19 cellular contexts compared by ENCODE assay signal in genomic region chr18:74689251-74689650, GRCh38.
DNase-seq lines count a peak whose midpoint lies in the region; TF ChIP-seq lines count a peak whose summit lies in the region.
"Had no signal": no experiment of that assay in that cellular context is flagged by ENCODE, and none has a peak within 500 bp of the region (broad histone marks: within the 10 kb centered on the region; RNA-seq: fewer than 3 reads in every experiment).

No MANE protein-coding gene starts in this region.

- 0 out of 2 replicates have a peak, but pooled peaks cover 3% of the 10 kb centered on the region for H3K79me2 ChIP-seq in SK-N-SH (ENCODE audit: insufficient read depth)

- H4K20me1 ChIP-seq in SK-N-SH (ENCODE audit: insufficient read depth): no peaks in the 10 kb centered on the region

- no peak for TF ChIP-seq RAD21 in SK-N-SH (IDR thresholded peaks at IDR 0.05; ENCODE audit: low read length)

- no peaks in the 10 kb centered on the region for H3K9me2 ChIP-seq in SK-N-SH

- DNase-seq in EH (ENCODE audit: low read depth) (peak; percentile 80), SK-N-SH (no peak), fibroblast of gingiva (ENCODE audit: low read depth) (peak; percentile 86), skeletal muscle cell (ENCODE audit: low read depth) (peak; percentile 69), NCI-H2029 treated with DMSO at 0.1 percent for 48 hours (lab: John Stamatoyannopoulos, UW) (no peak), NCI-H2196 treated with DMSO at 0.1 percent for 48 hours (lab: John Stamatoyannopoulos, UW; ENCODE audit: unreplicated experiment) (no peak), NCI-H510A (lab: John Stamatoyannopoulos, UW) (no peak), vagina (ENCODE audit: extremely low spot score in 2 of 2) (no peak)
- DNase-seq: activated CD4-positive, CD25-positive, alpha-beta regulatory T cell; activated T-cell treated with anti-CD3 and anti-CD28 coated beads, Interleukin-2, amount 50 U/mL, for 72 hours; Caco-2; MG63; NCI-H1694; NCI-H226; right cardiac atrium; SJCRH30; stimulated activated naive CD4-positive, alpha-beta T cell had no signal

- no peak overlapping the region for H2AFZ ChIP-seq in SK-N-SH (ENCODE audit: low read depth)

- TF ChIP-seq EP300 in SK-N-SH (IDR thresholded peaks at IDR 0.05; ENCODE audit: borderline replicate concordance in 1 of 2, low read depth in 1 of 2, low read length in 1 of 2): peak in 1 of 2 experiments; percentile 29; a peak in 1 of 4 replicates

- H3K4me3 ChIP-seq in SK-N-SH (ENCODE audit: low read depth in 2 of 2, low read length in 1 of 2) (no peak overlapping the region), skeletal muscle cell (ENCODE audit: low read depth, low read length) (no peak overlapping the region), vagina (no peak overlapping the region)
- H3K4me3 ChIP-seq: breast epithelium, lung, MG63, SJCRH30 had no signal

- no peak for TF ChIP-seq CTCF in SK-N-SH (IDR thresholded peaks at IDR 0.05)
- no peak for TF ChIP-seq CTCF in vagina (IDR thresholded peaks at IDR 0.05)

- H3K9ac ChIP-seq in SK-N-SH: no peak overlapping the region

- H3K4me1 ChIP-seq in SK-N-SH (ENCODE audit: control insufficient read depth in 1 of 2, insufficient read depth in 2 of 2, low read depth in 1 of 2, low read length in 1 of 2) (no peaks in the 10 kb centered on the region; a peak in 2 of 4 replicates), vagina (no peaks in the 10 kb centered on the region)
- H3K4me1 ChIP-seq: breast epithelium, Caco-2, SJCRH30 had no signal

- H3K27me3 ChIP-seq in SK-N-SH (ENCODE audit: insufficient read depth) (no peaks in the 10 kb centered on the region), vagina (no peaks in the 10 kb centered on the region)
- H3K27me3 ChIP-seq: breast epithelium, MG63, SJCRH30 had no signal

- TF ChIP-seq POLR2A in vagina (IDR thresholded peaks at IDR 0.05): no peak

- H3K9me3 ChIP-seq in SK-N-SH (no peaks in the 10 kb centered on the region), vagina (no peaks in the 10 kb centered on the region)
- H3K9me3 ChIP-seq: breast epithelium, Caco-2, MG63, SJCRH30 had no signal

- CTCF ChIA-PET in SK-N-SH (lab: Yijun Ruan, JAX): interaction anchor here (1.5 kb wide), 1 partner anchor 24 kb away, joined by 4 read pairs; no protein-coding TSS in a partner anchor

- peaks cover 7% of the 10 kb centered on the region for H3F3A ChIP-seq in SK-N-SH (replicated peaks; ENCODE audit: insufficient read depth)

- 32% methylated on average over 2 of the region's 2 CpGs for WGBS in SK-N-SH (ENCODE audit: low lambda C conversion rate)

- H3K4me2 ChIP-seq in SK-N-SH: no peak overlapping the region

- H3K36me3 ChIP-seq in SK-N-SH (replicated peaks in 1 of 2; ENCODE audit: control insufficient read depth in 1 of 2, insufficient read depth in 2 of 2, low read length in 1 of 2) (peaks cover 0 to 11% of the 10 kb centered on the region in 2 experiments), vagina (no peaks in the 10 kb centered on the region)
- H3K36me3 ChIP-seq: breast epithelium, MG63, SJCRH30 had no signal

- POLR2A ChIA-PET in SK-N-SH (lab: Yijun Ruan, JAX): no interaction called here

- peak overlapping the region in 1 of 2 experiments; percentile 45; a peak in 2 of 4 replicates for H3K27ac ChIP-seq in SK-N-SH (ENCODE audit: low read depth in 2 of 2, low read length in 1 of 2)
- H3K27ac ChIP-seq in vagina: no peak overlapping the region
- H3K27ac ChIP-seq: breast epithelium, SJCRH30 had no signal

- intact Hi-C loops in vagina (cut with DNase I): no loop called here

TF ChIP-seq in SK-N-SH, 30 proteins besides CTCF, POLR2A, EP300 and RAD21:
- TF ChIP-seq TEAD4 (IDR thresholded peaks at IDR 0.05; ENCODE audit: borderline replicate concordance, insufficient read depth) (no peak), ZBTB33 (IDR thresholded peaks at IDR 0.05; ENCODE audit: borderline replicate concordance, low read depth) (no peak), YY1 (IDR thresholded peaks at IDR 0.05; ENCODE audit: low read depth) (no peak), IRF3 (IDR thresholded peaks at IDR 0.05; ENCODE audit: low read depth, low read length) (no peak), GABPA (IDR thresholded peaks at IDR 0.05; ENCODE audit: low read depth) (no peak), PBX3 (IDR thresholded peaks at IDR 0.05) (peak; percentile 41; the same call in 1 of the 2 replicates), CHD2 (IDR thresholded peaks at IDR 0.05; ENCODE audit: low read length, partially characterized antibody) (no peak), USF2 (IDR thresholded peaks at IDR 0.05; ENCODE audit: borderline replicate concordance, low read depth, low read length) (no peak), FOXM1 (IDR thresholded peaks at IDR 0.05; ENCODE audit: low read depth) (no peak), MEF2A (IDR thresholded peaks at IDR 0.05; ENCODE audit: borderline replicate concordance, low read depth) (no peak), USF1 (IDR thresholded peaks at IDR 0.05; ENCODE audit: borderline replicate concordance, low read depth) (no peak), JUND (IDR thresholded peaks at IDR 0.05) (0 out of 2 replicates have a peak, but pooled peaks have one; percentile 17), RFX5 (IDR thresholded peaks at IDR 0.05; ENCODE audit: low read length) (no peak), SIN3A (IDR thresholded peaks at IDR 0.05; ENCODE audit: borderline replicate concordance, low read depth, low read length) (no peak), TCF12 (IDR thresholded peaks at IDR 0.05) (peak; percentile 86), NFIC (IDR thresholded peaks at IDR 0.05; ENCODE audit: borderline replicate concordance) (no peak), EZH2phosphoT487 (IDR thresholded peaks at IDR 0.05; ENCODE audit: borderline replicate concordance, low read depth) (no peak), NRF1 (IDR thresholded peaks at IDR 0.05; ENCODE audit: low read depth, low read length) (no peak), RXRA (IDR thresholded peaks at IDR 0.05; ENCODE audit: borderline replicate concordance, low read depth) (no peak), GATA2 (CRISPR knock-in tag; IDR thresholded peaks at IDR 0.05) (no peak), FOSL2 (IDR thresholded peaks at IDR 0.05; ENCODE audit: borderline replicate concordance, low read depth) (peak; percentile 11; the same call in 1 of the 2 replicates), ELF1 (IDR thresholded peaks at IDR 0.05) (no peak), SMC3 (IDR thresholded peaks at IDR 0.05; ENCODE audit: low read depth, low read length) (no peak), POLR2AphosphoS5 (IDR thresholded peaks at IDR 0.05; ENCODE audit: low read depth, low read length) (0 out of 2 replicates have a peak, but pooled peaks have one; percentile 15)

Comparison
In these comparisons a context has a peak if more than half of its experiments do, and no peak if none do; other contexts are left out.
1. DNase-seq: peak in EH (single experiment), fibroblast of gingiva (single experiment) and skeletal muscle cell (single experiment); none in SK-N-SH (single experiment), NCI-H2029 treated with DMSO at 0.1 percent for 48 hours (single experiment), NCI-H2196 treated with DMSO at 0.1 percent for 48 hours (single experiment), NCI-H510A (single experiment) and vagina (0 of 2).